In genomic region chr11:64285885-64286800, GRCh38 we compare ENCODE assay signal across 7 cellular contexts. TPM values are rescaled to one million over a fixed set of nuclear protein-coding genes. Genes with fewer than 3 reads are reported as not detected.
DNase-seq lines count a peak whose midpoint lies in the region; ATAC-seq and TF ChIP-seq lines count a peak whose summit lies in the region.
"Had no signal": no experiment of that assay in that cellular context is flagged by ENCODE, and none has a peak within 500 bp of the region (broad histone marks: within the 10 kb centered on the region; RNA-seq: fewer than 3 reads in every experiment).

No MANE protein-coding gene starts in this region.

- CTCF ChIA-PET in naive thymus-derived CD4-positive, alpha-beta T cell (lab: Charles Lee), result interaction anchor here (1.4 kb wide), 1 partner anchor 16 kb away, joined by 5 read pairs; no protein-coding TSS in a partner anchor

- TF ChIP-seq CTCF in astrocyte of the spinal cord (IDR thresholded peaks at IDR 0.05; ENCODE audit: low read depth, low read length), result no peak

- H3K36me3 Mint-ChIP-seq in CD4-positive, CD25-positive, alpha-beta regulatory T cell, result peaks cover 5% of the 10 kb centered on the region
- peaks cover 0 to 8% (median 3%) of the 10 kb centered on the region in 5 donors for H3K36me3 Mint-ChIP-seq in naive thymus-derived CD4-positive, alpha-beta T cell

- H3K4me1 Mint-ChIP-seq in CD4-positive, CD25-positive, alpha-beta regulatory T cell, result peaks cover 0 to 33% (median 14%) of the 10 kb centered on the region in 4 donors
- peaks cover 11 to 29% (median 23%) of the 10 kb centered on the region in 7 donors for H3K4me1 Mint-ChIP-seq in naive thymus-derived CD4-positive, alpha-beta T cell

- H3K4me3 Mint-ChIP-seq in CD4-positive, CD25-positive, alpha-beta regulatory T cell, result peak overlapping the region; percentile 80 to 95 (median 90)
- peak overlapping the region; percentile 73 to 91 (median 84) for H3K4me3 Mint-ChIP-seq in naive thymus-derived CD4-positive, alpha-beta T cell

- H3K36me3 ChIP-seq in CD4-positive, CD25-positive, alpha-beta regulatory T cell (ENCODE audit: control insufficient read depth, insufficient read depth, low read length), result no peaks in the 10 kb centered on the region
- peaks cover 0 to 6% (median 0%) of the 10 kb centered on the region in 3 experiments for H3K36me3 ChIP-seq in naive thymus-derived CD4-positive, alpha-beta T cell (ENCODE audit: control insufficient read depth in 2 of 3, insufficient read depth in 3 of 3, low read length in 3 of 3)

- DNase-seq in CD4-positive, CD25-positive, alpha-beta regulatory T cell, result peak in 2 of 3 donors; percentile 30 to 60
- peak; percentile 19 for DNase-seq in LHCN-M2 (ENCODE audit: low read depth)
- DNase-seq in astrocyte of the spinal cord (ENCODE audit: low read depth, low spot score), result no peak
- DNase-seq in naive thymus-derived CD4-positive, alpha-beta T cell, result peak in 1 of 9 donors; percentile 39
- DNase-seq in H4 (ENCODE audit: low spot score), result no peak
- no peak for DNase-seq in NCI-H1436 treated with DMSO at 0.1 percent for 48 hours (lab: John Stamatoyannopoulos, UW)

- intact Hi-C loops in naive thymus-derived CD4-positive, alpha-beta T cell (cut with micrococcal nuclease), result loop anchor here (1.0 to 5.0 kb wide), 15 partner anchors 16 to 101 kb away; partner anchors contain the start of genes ESRRA (in 2 of the 2), FKBP2 (in 2 of the 2), DNAJC4 (in 1 of the 2) and FERMT3 (in 1 of the 2)

- H3K27ac ChIP-seq in CD4-positive, CD25-positive, alpha-beta regulatory T cell (ENCODE audit: insufficient read depth, low read length, poor library complexity, severe bottlenecking), result peak overlapping the region; percentile 100
- peak overlapping the region; percentile 99 for H3K27ac ChIP-seq in naive thymus-derived CD4-positive, alpha-beta T cell (ENCODE audit: low read depth, low read length)

- no peaks in the 10 kb centered on the region for H3K9me3 ChIP-seq in CD4-positive, CD25-positive, alpha-beta regulatory T cell (ENCODE audit: control insufficient read depth in 2 of 2, low read length in 2 of 2)
- H3K9me3 ChIP-seq in naive thymus-derived CD4-positive, alpha-beta T cell (ENCODE audit: control insufficient read depth in 2 of 3, low read length in 3 of 3), result no peaks in the 10 kb centered on the region

- no peak for ATAC-seq in CD4-positive, CD25-positive, alpha-beta regulatory T cell (ENCODE audit: low read depth in 2 of 2)
- ATAC-seq in naive thymus-derived CD4-positive, alpha-beta T cell, result no peak

- peaks cover 21% of the 10 kb centered on the region for H3K4me1 ChIP-seq in CD4-positive, CD25-positive, alpha-beta regulatory T cell (ENCODE audit: control insufficient read depth, insufficient read depth, low read length, poor library complexity, severe bottlenecking)
- H3K4me1 ChIP-seq in naive thymus-derived CD4-positive, alpha-beta T cell (ENCODE audit: control insufficient read depth in 2 of 2, insufficient read depth in 2 of 2, low read length in 2 of 2), result peaks cover 11 to 17% of the 10 kb centered on the region in 2 donors

- POLR2A ChIA-PET in naive thymus-derived CD4-positive, alpha-beta T cell (lab: Charles Lee), result interaction anchor here (1.3 to 7.1 kb wide), 6 partner anchors 10 to 79 kb away, joined by 3 to 104 read pairs (median 12); partner anchors contain the start of genes CATSPERZ, FERMT3, PRDX5 and TRMT112

- no peaks in the 10 kb centered on the region for H3K9me3 Mint-ChIP-seq in CD4-positive, CD25-positive, alpha-beta regulatory T cell
- peaks cover 0 to 2% (median 0%) of the 10 kb centered on the region in 11 donors for H3K9me3 Mint-ChIP-seq in naive thymus-derived CD4-positive, alpha-beta T cell

- peak overlapping the region in 2 of 3 donors; percentile 86 to 88 for H3K27ac Mint-ChIP-seq in CD4-positive, CD25-positive, alpha-beta regulatory T cell
- H3K27ac Mint-ChIP-seq in naive thymus-derived CD4-positive, alpha-beta T cell, result peak overlapping the region; percentile 30 to 96 (median 86)

- H3K27me3 Mint-ChIP-seq in CD4-positive, CD25-positive, alpha-beta regulatory T cell, result peaks cover 19% of the 10 kb centered on the region
- peaks cover 6 to 12% (median 6%) of the 10 kb centered on the region in 5 donors for H3K27me3 Mint-ChIP-seq in naive thymus-derived CD4-positive, alpha-beta T cell

- in situ Hi-C loops in astrocyte of the spinal cord (cut with HindIII; ENCODE audit: low sequenced_read_pairs), result no loop called here

- no peaks in the 10 kb centered on the region for H3K27me3 ChIP-seq in CD4-positive, CD25-positive, alpha-beta regulatory T cell (ENCODE audit: control insufficient read depth, insufficient read depth, low read length)
- peaks cover 0 to 9% of the 10 kb centered on the region in 2 donors for H3K27me3 ChIP-seq in naive thymus-derived CD4-positive, alpha-beta T cell (ENCODE audit: control insufficient read depth in 2 of 2, insufficient read depth in 2 of 2, low read length in 2 of 2)

- H3K4me3 ChIP-seq in CD4-positive, CD25-positive, alpha-beta regulatory T cell (ENCODE audit: low read depth, low read length), result no peak overlapping the region
- H3K4me3 ChIP-seq in astrocyte of the spinal cord (ENCODE audit: low read depth, low read length), result peak overlapping the region; percentile 71
- peak overlapping the region; percentile 24 for H3K4me3 ChIP-seq in naive thymus-derived CD4-positive, alpha-beta T cell (ENCODE audit: low read length)

RNA-seq across cellular contexts. Expression of gene GPR137, which starts 0.5 kb away (rescaled TPM):
- total RNA-seq in CD4-positive, CD25-positive, alpha-beta regulatory T cell, result 26.0 TPM
- 1 to 10 TPM; 4.1 to 8.1 (median 5.8) TPM for polyA plus RNA-seq in CD4-positive, CD25-positive, alpha-beta regulatory T cell
- 24.9 and 26.8 TPM in 2 replicates for total RNA-seq in LHCN-M2 (2014; rRNA removed)
- 47.6 TPM for polyA plus RNA-seq in LHCN-M2 (2012)
- 10 to 100 TPM; 25.2 to 45.9 (median 34.3) TPM for total RNA-seq in naive thymus-derived CD4-positive, alpha-beta T cell
- 1 to 10 TPM; 4.9 to 5.4 TPM for polyA plus RNA-seq in naive thymus-derived CD4-positive, alpha-beta T cell
- total RNA-seq in H4 (2014; rRNA removed; shearing (Covaris generic)), result 20.9 and 23.7 TPM in 2 replicates

RNA-seq across cellular contexts. Expression of gene BAD, which starts 1.7 kb away (rescaled TPM):
- 25.7 TPM for total RNA-seq in CD4-positive, CD25-positive, alpha-beta regulatory T cell
- polyA plus RNA-seq in CD4-positive, CD25-positive, alpha-beta regulatory T cell, result 10 to 100 TPM; 39.9 to 50.4 (median 46.3) TPM
- 92.3 and 92.4 TPM in 2 replicates for total RNA-seq in LHCN-M2 (2014; rRNA removed)
- polyA plus RNA-seq in LHCN-M2 (2012), result 97.4 TPM
- 10 to 100 TPM; 17.5 to 41.1 (median 22.7) TPM for total RNA-seq in naive thymus-derived CD4-positive, alpha-beta T cell
- 10 to 100 TPM; 40.3 TPM for polyA plus RNA-seq in naive thymus-derived CD4-positive, alpha-beta T cell
- 86.4 and 90.5 TPM in 2 replicates for total RNA-seq in H4 (2014; rRNA removed; shearing (Covaris generic))

RNA-seq across cellular contexts. Expression of gene KCNK4, which starts 5.0 kb away (rescaled TPM):
- total RNA-seq in CD4-positive, CD25-positive, alpha-beta regulatory T cell, result not detected
- polyA plus RNA-seq in CD4-positive, CD25-positive, alpha-beta regulatory T cell, result not detected
- total RNA-seq in LHCN-M2 (2014; rRNA removed), result not detected in 2 replicates
- polyA plus RNA-seq in LHCN-M2 (2012), result not detected
- under 1 TPM in 1 of 5 experiments, not detected in 4; 0.42 TPM for total RNA-seq in naive thymus-derived CD4-positive, alpha-beta T cell
- polyA plus RNA-seq in naive thymus-derived CD4-positive, alpha-beta T cell, result not detected
- total RNA-seq in H4 (2014; rRNA removed; shearing (Covaris generic)), result not detected in 2 replicates
- total RNA-seq: subcutaneous adipose tissue had no signal

RNA-seq across cellular contexts. Expression of gene CATSPERZ, which starts 14.0 kb away (rescaled TPM):
- total RNA-seq in CD4-positive, CD25-positive, alpha-beta regulatory T cell, result not detected
- polyA plus RNA-seq in CD4-positive, CD25-positive, alpha-beta regulatory T cell, result not detected
- total RNA-seq in LHCN-M2 (2014; rRNA removed), result 0.29 TPM in 1 of 2 replicates, not detected in the other
- polyA plus RNA-seq in LHCN-M2 (2012), result 0.17 TPM
- under 1 TPM in 1 of 5 experiments, not detected in 4; 0.60 TPM for total RNA-seq in naive thymus-derived CD4-positive, alpha-beta T cell
- not detected for polyA plus RNA-seq in naive thymus-derived CD4-positive, alpha-beta T cell
- total RNA-seq in H4 (2014; rRNA removed; shearing (Covaris generic)), result not detected in 2 replicates
- total RNA-seq: subcutaneous adipose tissue had no signal

RNA-seq across cellular contexts. Expression of gene ESRRA, which starts 19.2 kb away (rescaled TPM):
- 28.6 TPM for total RNA-seq in CD4-positive, CD25-positive, alpha-beta regulatory T cell
- polyA plus RNA-seq in CD4-positive, CD25-positive, alpha-beta regulatory T cell, result 1 to 10 TPM; 6.0 to 7.4 (median 6.4) TPM
- 58.2 and 59.8 TPM in 2 replicates for total RNA-seq in LHCN-M2 (2014; rRNA removed)
- polyA plus RNA-seq in LHCN-M2 (2012), result 21.6 TPM
- 10 to 100 TPM; 23.7 to 42.0 (median 27.9) TPM for total RNA-seq in naive thymus-derived CD4-positive, alpha-beta T cell
- polyA plus RNA-seq in naive thymus-derived CD4-positive, alpha-beta T cell, result 10 to 100 TPM in 1 of 2 donors, 1 to 10 TPM in 1; 5.3 to 12.9 TPM
- 16.2 and 28.2 TPM in 2 replicates for total RNA-seq in H4 (2014; rRNA removed; shearing (Covaris generic))

Comparison
In these comparisons a context has a peak if more than half of its experiments do, and no peak if none do; other contexts are left out.
1. DNase-seq: peak in CD4-positive, CD25-positive, alpha-beta regulatory T cell (2 of 3) and LHCN-M2 (single experiment); none in astrocyte of the spinal cord (single experiment), H4 (single experiment) and NCI-H1436 treated with DMSO at 0.1 percent for 48 hours (single experiment).